Comparison of ENCODE assay signal across 22 cellular contexts in genomic region chr4:172553216-172553615, GRCh38.
"Had no signal": no experiment of that assay in that cellular context is flagged by ENCODE, and none has a peak within 500 bp of the region (broad histone marks: within the 10 kb centered on the region; RNA-seq: fewer than 3 reads in every experiment).

No MANE protein-coding gene starts in this region.

- H3K4me3 ChIP-seq: SJSA1, SK-N-MC had no signal

- H3K4me1 ChIP-seq: SJSA1 had no signal

- H3K27ac ChIP-seq: HL-60, SJSA1, SK-N-MC had no signal

- H3K27me3 ChIP-seq: SJSA1 had no signal

- H3K36me3 ChIP-seq: SJSA1 had no signal

- DNase-seq: IMR-90, Karpas-422, KG1, MM.1S, NCI-H1092 treated with DMSO at 0.1 percent for 48 hours, NCI-H1436, NCI-H187, NCI-H2029, NCI-H2081 treated with DMSO at 0.1 percent for 48 hours, NCI-H2171, NCI-H226, NCI-H446, NCI-H510A, NCI-H524 treated with DMSO at 0.1 percent for 48 hours, NCI-H69, NCI-H774, Right ventricle myocardium superior, RPMI8226, SIG-M5 had no signal

- H3K9me3 ChIP-seq: SJSA1 had no signal
